In the genomic region with DNA sequence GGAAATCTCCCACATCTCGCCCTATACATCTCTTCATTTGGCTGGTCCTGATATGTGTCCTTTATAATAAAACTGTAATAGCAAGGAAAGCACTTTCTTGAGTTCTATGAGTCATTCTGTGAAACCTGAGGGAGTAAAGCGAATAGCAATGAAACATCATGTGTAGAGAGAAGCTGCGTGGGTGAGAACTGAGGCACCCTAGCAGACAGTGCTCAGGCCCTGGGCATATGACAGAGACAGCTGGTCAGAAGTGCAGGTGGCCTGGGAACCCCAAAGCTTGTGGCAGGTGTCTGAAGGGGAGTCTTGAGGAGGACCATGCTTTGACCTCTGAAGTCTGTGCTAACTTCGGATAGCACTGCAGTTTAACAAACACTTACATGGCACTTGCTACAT, we compare ENCODE assay signal across 8 cellular contexts. TPM values are rescaled to one million over a fixed set of nuclear protein-coding genes. Genes with fewer than 3 reads are reported as not detected.
DNase-seq lines count a peak whose midpoint lies in the region; ATAC-seq and TF ChIP-seq lines count a peak whose summit lies in the region.

No MANE protein-coding gene starts in this region.

- H3K27me3 ChIP-seq in smooth muscle cell (ENCODE audit: low read depth): no peaks in the 10 kb centered on the region

- H3K36me3 ChIP-seq in smooth muscle cell (ENCODE audit: low read depth): peaks cover 7% of the 10 kb centered on the region

- H3K9ac ChIP-seq in smooth muscle cell (ENCODE audit: low read depth): no peak overlapping the region

- H3K36me3 Mint-ChIP-seq in activated naive CD4-positive, alpha-beta T cell treated with anti-CD3 and anti-CD28 coated beads, Interleukin-2, amount 50 U/mL, for 72 hours: no peaks in the 10 kb centered on the region
- peaks cover under 1 to 3% of the 10 kb centered on the region in 2 donors for H3K36me3 Mint-ChIP-seq in stimulated activated naive B cell treated with anti-CD40 and anti-IgM and Interleukin-4, amounts not matched to agents 10 μg/mL and 1 μg/mL and 100 μg/mL, for 72 hours

- H3K4me2 ChIP-seq in smooth muscle cell: no peak overlapping the region

- H3K9me3 ChIP-seq in smooth muscle cell (replicated peaks; ENCODE audit: low read depth): no peaks in the 10 kb centered on the region

- 91% methylated on average over 4 of the region's 4 CpGs for WGBS in smooth muscle cell (ENCODE audit: low lambda C conversion rate)

- H3K4me3 ChIP-seq in smooth muscle cell: no peak overlapping the region

- no peaks in the 10 kb centered on the region for H3F3A ChIP-seq in smooth muscle cell (ENCODE audit: low read depth)

- H3K4me1 Mint-ChIP-seq in stimulated activated naive B cell treated with anti-CD40 and anti-IgM and Interleukin-4, amounts not matched to agents 10 μg/mL and 1 μg/mL and 100 μg/mL, for 72 hours: peaks cover 15 to 22% of the 10 kb centered on the region in 2 donors

- TF ChIP-seq CTCF in smooth muscle cell (IDR thresholded peaks at IDR 0.05; ENCODE audit: borderline replicate concordance, insufficient read depth, poor library complexity, severe bottlenecking): no peak

- H4K20me1 ChIP-seq in smooth muscle cell (ENCODE audit: low read depth): no peaks in the 10 kb centered on the region

- no peak overlapping the region for H3K27ac ChIP-seq in smooth muscle cell (ENCODE audit: low read depth)

- H3K4me1 ChIP-seq in smooth muscle cell (ENCODE audit: low read depth): peaks cover 7% of the 10 kb centered on the region

- H3K9me3 Mint-ChIP-seq in activated naive CD4-positive, alpha-beta T cell treated with anti-CD3 and anti-CD28 coated beads, Interleukin-2, amount 50 U/mL, for 72 hours: no peaks in the 10 kb centered on the region
- H3K9me3 Mint-ChIP-seq in stimulated activated naive B cell treated with anti-CD40 and anti-IgM and Interleukin-4, amounts not matched to agents 10 μg/mL and 1 μg/mL and 100 μg/mL, for 72 hours: no peaks in the 10 kb centered on the region

- H3K27me3 Mint-ChIP-seq in stimulated activated naive B cell treated with anti-CD40 and anti-IgM and Interleukin-4, amounts not matched to agents 10 μg/mL and 1 μg/mL and 100 μg/mL, for 72 hours: no peaks in the 10 kb centered on the region

- peak; percentile 39 for DNase-seq in activated naive CD4-positive, alpha-beta T cell treated with Interleukin-2 at 50 U/mL for 16 hours
- no peak for DNase-seq in activated naive CD4-positive, alpha-beta T cell (lab: John Stamatoyannopoulos, UW)
- peak; percentile 46 to 58 for DNase-seq in activated naive CD4-positive, alpha-beta T cell treated with anti-CD3 and anti-CD28 coated beads, Interleukin-2, amount 50 U/mL, for 72 hours (ENCODE audit: low spot score in 2 of 2)
- DNase-seq in stimulated activated naive B cell treated with anti-CD40 and anti-IgM and Interleukin-4, amounts not matched to agents 10 μg/mL and 1 μg/mL and 100 μg/mL, for 72 hours: peak; percentile 16
- DNase-seq in smooth muscle cell (lab: John Stamatoyannopoulos, UW; ENCODE audit: unreplicated experiment) (no peak), hepatic stellate cell (ENCODE audit: low spot score) (no peak), NCI-H1048 (lab: John Stamatoyannopoulos, UW) (no peak)

- peak overlapping the region; percentile 63 to 92 for H3K27ac Mint-ChIP-seq in activated naive CD4-positive, alpha-beta T cell treated with anti-CD3 and anti-CD28 coated beads, Interleukin-2, amount 50 U/mL, for 72 hours
- H3K27ac Mint-ChIP-seq in stimulated activated naive B cell treated with anti-CD40 and anti-IgM and Interleukin-4, amounts not matched to agents 10 μg/mL and 1 μg/mL and 100 μg/mL, for 72 hours: peak overlapping the region; percentile 98

- no peak overlapping the region for H3K4me3 Mint-ChIP-seq in stimulated activated naive B cell treated with anti-CD40 and anti-IgM and Interleukin-4, amounts not matched to agents 10 μg/mL and 1 μg/mL and 100 μg/mL, for 72 hours

- peaks cover 8% of the 10 kb centered on the region for H3K79me2 ChIP-seq in smooth muscle cell (ENCODE audit: low read depth)

- peak; percentile 34 for ATAC-seq in HG03342 (IDR thresholded peaks at IDR 0.05; ENCODE audit: unreplicated experiment)
- peak; percentile 67 to 71 for ATAC-seq in activated naive CD4-positive, alpha-beta T cell treated with anti-CD3 and anti-CD28 coated beads, Interleukin-2, amount 50 U/mL, for 72 hours
- peak; percentile 10 to 38 for ATAC-seq in stimulated activated naive B cell treated with anti-CD40 and anti-IgM and Interleukin-4, amounts not matched to agents 10 μg/mL and 1 μg/mL and 100 μg/mL, for 72 hours (replicated peaks)

- H2AFZ ChIP-seq in smooth muscle cell (ENCODE audit: low read depth): no peak overlapping the region

RNA-seq across cellular contexts. Expression of a gene that starts 1.3 kb away (rescaled TPM):
- total RNA-seq in activated naive CD4-positive, alpha-beta T cell treated with anti-CD3 and anti-CD28 coated beads, Interleukin-2, amount 50 U/mL, for 72 hours: 10 to 100 TPM; 25.8 to 26.1 TPM
- total RNA-seq in smooth muscle cell: 10.7 and 14.6 TPM in 2 replicates
- polyA plus RNA-seq in smooth muscle cell: 9.2 and 13.7 TPM in 2 replicates

RNA-seq across cellular contexts. Expression of a gene that starts 36.8 kb away (rescaled TPM):
- total RNA-seq in activated naive CD4-positive, alpha-beta T cell treated with anti-CD3 and anti-CD28 coated beads, Interleukin-2, amount 50 U/mL, for 72 hours: 10 to 100 TPM; 55.9 to 65.2 TPM
- total RNA-seq in smooth muscle cell: 20.9 and 40.6 TPM in 2 replicates
- 40.3 and 45.5 TPM in 2 replicates for polyA plus RNA-seq in smooth muscle cell

Comparison
In these comparisons a context has a peak if more than half of its experiments do, and no peak if none do; other contexts are left out.
1. DNase-seq: peak in activated naive CD4-positive, alpha-beta T cell treated with Interleukin-2 at 50 U/mL for 16 hours (single experiment), activated naive CD4-positive, alpha-beta T cell treated with anti-CD3 and anti-CD28 coated beads, Interleukin-2, amount 50 U/mL, for 72 hours (2 of 2) and stimulated activated naive B cell treated with anti-CD40 and anti-IgM and Interleukin-4, amounts not matched to agents 10 μg/mL and 1 μg/mL and 100 μg/mL, for 72 hours (single experiment); none in activated naive CD4-positive, alpha-beta T cell (0 of 4), smooth muscle cell (single experiment), hepatic stellate cell (single experiment) and NCI-H1048 (single experiment).
2. Peak in every context shown above with its lines, with median percentiles within 50 percentile points of each other: ATAC-seq.